21 cellular contexts compared by ENCODE assay signal in genomic region chr22:38710866-38711265, GRCh38. TPM values are rescaled to one million over a fixed set of nuclear protein-coding genes. Genes with fewer than 3 reads are reported as not detected.
DNase-seq lines count a peak whose midpoint lies in the region; ATAC-seq and TF ChIP-seq lines count a peak whose summit lies in the region.
"Had no signal": no experiment of that assay in that cellular context is flagged by ENCODE, and none has a peak within 500 bp of the region (broad histone marks: within the 10 kb centered on the region; RNA-seq: fewer than 3 reads in every experiment).

No MANE protein-coding gene starts in this region.

- H3K27ac Mint-ChIP-seq in activated T-cell treated with anti-CD3 and anti-CD28 coated beads, Interleukin-2, amount 50 U/mL, for 72 hours: peak overlapping the region; percentile 52
- H3K27ac Mint-ChIP-seq in T-helper 17 cell (no peak overlapping the region), immature natural killer cell (peak overlapping the region in 2 of 6 donors; percentile 12 to 37)
- H3K27ac Mint-ChIP-seq in central memory CD8-positive, alpha-beta T cell (ENCODE audit: low read depth): peak overlapping the region; percentile 70
- H3K27ac Mint-ChIP-seq: CD4-positive, alpha-beta T cell had no signal

- TF ChIP-seq POLR2A in sigmoid colon (IDR thresholded peaks at IDR 0.05): no peak

- H3K36me3 Mint-ChIP-seq in activated T-cell treated with anti-CD3 and anti-CD28 coated beads, Interleukin-2, amount 50 U/mL, for 72 hours (ENCODE audit: insufficient read depth in 2 of 2): peaks cover 9 to 27% of the 10 kb centered on the region in 2 donors
- H3K36me3 Mint-ChIP-seq in T-helper 17 cell (ENCODE audit: low read depth): no peaks in the 10 kb centered on the region
- peaks cover 25% of the 10 kb centered on the region for H3K36me3 Mint-ChIP-seq in central memory CD8-positive, alpha-beta T cell (ENCODE audit: insufficient read depth)
- peaks cover 0 to 8% (median 3%) of the 10 kb centered on the region in 3 donors for H3K36me3 Mint-ChIP-seq in immature natural killer cell

- H3K4me3 ChIP-seq in sigmoid colon: no peak overlapping the region
- no peak overlapping the region for H3K4me3 ChIP-seq in effector memory CD4-positive, alpha-beta T cell (ENCODE audit: insufficient read depth, low read depth, low read length, poor library complexity, severe bottlenecking)

- no peak for DNase-seq in activated T-cell treated with anti-CD3 and anti-CD28 coated beads, Interleukin-2, amount 50 U/mL, for 72 hours
- no peak for DNase-seq in activated T-cell treated with anti-CD3 and anti-CD28 coated beads, Interleukin-2, amount 50 U/mL, for 1 hour
- DNase-seq in T-helper 17 cell (no peak), sigmoid colon (peak; percentile 25), immature natural killer cell (no peak), NCI-H1105 (lab: John Stamatoyannopoulos, UW) (no peak)
- DNase-seq in central memory CD8-positive, alpha-beta T cell (ENCODE audit: low spot score in 2 of 2): no peak
- no peak for DNase-seq in effector memory CD4-positive, alpha-beta T cell
- DNase-seq: CD4-positive, alpha-beta T cell; DMS153; GDM1; GOT3; KG1; NCI-H1417 treated with DMSO at 0.1 percent for 48 hours; NCI-H187 treated with DMSO at 0.1 percent for 48 hours; NCI-H2227 treated with DMSO at 0.1 percent for 48 hours; NCI-H510A treated with DMSO at 0.1 percent for 48 hours; NCI-H82; SIG-M5 had no signal

- intact Hi-C loops in sigmoid colon (cut with DNase I): no loop called here

- TF ChIP-seq EP300 in sigmoid colon (IDR thresholded peaks at IDR 0.05): no peak

- peaks cover 82% of the 10 kb centered on the region for H3K4me1 Mint-ChIP-seq in activated T-cell treated with anti-CD3 and anti-CD28 coated beads, Interleukin-2, amount 50 U/mL, for 72 hours (ENCODE audit: low read depth)
- H3K4me1 Mint-ChIP-seq in T-helper 17 cell (peaks cover 70% of the 10 kb centered on the region), immature natural killer cell (peaks cover 60 to 87% of the 10 kb centered on the region in 2 donors)
- peaks cover 85% of the 10 kb centered on the region for H3K4me1 Mint-ChIP-seq in central memory CD8-positive, alpha-beta T cell

- no peak overlapping the region for H3K27ac ChIP-seq in sigmoid colon
- no peak overlapping the region for H3K27ac ChIP-seq in effector memory CD4-positive, alpha-beta T cell (ENCODE audit: insufficient read depth, low read length, poor library complexity, severe bottlenecking)
- H3K27ac ChIP-seq: RWPE1 had no signal

- TF ChIP-seq CTCF in sigmoid colon (IDR thresholded peaks at IDR 0.05): no peak

- no peak overlapping the region for H3K4me3 Mint-ChIP-seq in activated T-cell treated with anti-CD3 and anti-CD28 coated beads, Interleukin-2, amount 50 U/mL, for 72 hours
- H3K4me3 Mint-ChIP-seq in T-helper 17 cell (peak overlapping the region; percentile 36), immature natural killer cell (no peak overlapping the region)
- H3K4me3 Mint-ChIP-seq in central memory CD8-positive, alpha-beta T cell: no peak overlapping the region
- H3K4me3 Mint-ChIP-seq: CD4-positive, alpha-beta T cell had no signal

- peaks cover 0 to 30% (median 3%) of the 10 kb centered on the region in 4 donors for H3K36me3 ChIP-seq in sigmoid colon
- peaks cover 8% of the 10 kb centered on the region for H3K36me3 ChIP-seq in effector memory CD4-positive, alpha-beta T cell (ENCODE audit: control insufficient read depth, insufficient read depth, low read length)

- no peaks in the 10 kb centered on the region for H3K27me3 Mint-ChIP-seq in activated T-cell treated with anti-CD3 and anti-CD28 coated beads, Interleukin-2, amount 50 U/mL, for 72 hours (ENCODE audit: low read depth)
- H3K27me3 Mint-ChIP-seq in T-helper 17 cell (no peaks in the 10 kb centered on the region), immature natural killer cell (ENCODE audit: low read depth in 3 of 3) (peaks cover 1 to 7% (median 7%) of the 10 kb centered on the region in 3 donors)
- H3K27me3 Mint-ChIP-seq in central memory CD8-positive, alpha-beta T cell: no peaks in the 10 kb centered on the region
- H3K27me3 Mint-ChIP-seq: CD4-positive, alpha-beta T cell had no signal

- 67 to 84% methylated on average over 3 of the region's 3 CpGs for WGBS in sigmoid colon, 2 donors

- H3K9me3 Mint-ChIP-seq in activated T-cell treated with anti-CD3 and anti-CD28 coated beads, Interleukin-2, amount 50 U/mL, for 72 hours: no peaks in the 10 kb centered on the region
- no peaks in the 10 kb centered on the region for H3K9me3 Mint-ChIP-seq in central memory CD8-positive, alpha-beta T cell
- H3K9me3 Mint-ChIP-seq in immature natural killer cell: no peaks in the 10 kb centered on the region
- H3K9me3 Mint-ChIP-seq: CD4-positive, alpha-beta T cell had no signal

- H3K27me3 ChIP-seq in sigmoid colon: no peaks in the 10 kb centered on the region
- H3K27me3 ChIP-seq in effector memory CD4-positive, alpha-beta T cell (replicated peaks; ENCODE audit: control insufficient read depth, insufficient read depth, low read length, poor library complexity, severe bottlenecking): no peaks in the 10 kb centered on the region

- H3K9me3 ChIP-seq in T-helper 17 cell (ENCODE audit: control insufficient read depth, low read length, poor library complexity, severe bottlenecking) (no peaks in the 10 kb centered on the region), sigmoid colon (no peaks in the 10 kb centered on the region)
- no peaks in the 10 kb centered on the region for H3K9me3 ChIP-seq in effector memory CD4-positive, alpha-beta T cell (ENCODE audit: control insufficient read depth, low read length)

- no peak for ATAC-seq in activated T-cell treated with anti-CD3 and anti-CD28 coated beads, Interleukin-2, amount 50 U/mL, for 72 hours (replicated peaks in 1 of 2)
- no peak for ATAC-seq in T-helper 17 cell
- no peak for ATAC-seq in central memory CD8-positive, alpha-beta T cell (replicated peaks; ENCODE audit: extremely low read depth, poor library complexity, severe bottlenecking)
- ATAC-seq: HCT116 had no signal

- H3K4me1 ChIP-seq in sigmoid colon: peaks cover 0 to 37% (median 26%) of the 10 kb centered on the region in 4 donors
- H3K4me1 ChIP-seq in effector memory CD4-positive, alpha-beta T cell (ENCODE audit: control insufficient read depth, insufficient read depth, low read length, poor library complexity, severe bottlenecking): peaks cover 13% of the 10 kb centered on the region

RNA-seq across cellular contexts. Expression of gene GTPBP1, which starts 5.1 kb away (rescaled TPM):
- 100 to 1,000 TPM in 1 of 2 donors, 10 to 100 TPM in 1; 96.8 to 127 TPM for total RNA-seq in activated T-cell treated with anti-CD3 and anti-CD28 coated beads, Interleukin-2, amount 50 U/mL, for 72 hours
- total RNA-seq in T-helper 17 cell (100 to 1,000 TPM; 220 to 235 TPM), sigmoid colon (10 to 100 TPM; 23.5 to 46.2 (median 31.0) TPM)
- polyA plus RNA-seq in sigmoid colon (10 to 100 TPM; 15.0 to 59.1 (median 21.0) TPM), immature natural killer cell (10 to 100 TPM; 13.0 to 35.5 (median 15.4) TPM)

RNA-seq across cellular contexts. Expression of gene JOSD1, which starts 10.1 kb away (rescaled TPM):
- total RNA-seq in activated T-cell treated with anti-CD3 and anti-CD28 coated beads, Interleukin-2, amount 50 U/mL, for 72 hours: 100 to 1,000 TPM; 144 to 161 TPM
- total RNA-seq in T-helper 17 cell (100 to 1,000 TPM; 132 to 157 TPM), sigmoid colon (10 to 100 TPM; 34.9 to 46.0 (median 36.8) TPM)
- polyA plus RNA-seq in sigmoid colon (10 to 100 TPM; 57.6 to 94.6 (median 74.5) TPM), immature natural killer cell (10 to 100 TPM; 10.6 to 17.9 (median 11.2) TPM)

RNA-seq across cellular contexts. Expression of gene TOMM22, which starts 29.1 kb away (rescaled TPM):
- total RNA-seq in activated T-cell treated with anti-CD3 and anti-CD28 coated beads, Interleukin-2, amount 50 U/mL, for 72 hours: 10 to 100 TPM; 65.4 to 67.1 TPM
- total RNA-seq in T-helper 17 cell (10 to 100 TPM; 56.3 to 63.5 TPM), sigmoid colon (10 to 100 TPM; 37.7 to 50.2 (median 40.5) TPM)
- polyA plus RNA-seq in sigmoid colon (10 to 100 TPM; 56.9 to 65.2 (median 64.3) TPM), immature natural killer cell (10 to 100 TPM; 56.0 to 94.4 (median 68.8) TPM)

RNA-seq across cellular contexts. Expression of gene SUN2, which starts 44.9 kb away (rescaled TPM):
- 100 to 1,000 TPM; 175 to 179 TPM for total RNA-seq in activated T-cell treated with anti-CD3 and anti-CD28 coated beads, Interleukin-2, amount 50 U/mL, for 72 hours
- total RNA-seq in T-helper 17 cell (100 to 1,000 TPM; 426 to 485 TPM), sigmoid colon (100 to 1,000 TPM; 255 to 319 (median 281) TPM)
- polyA plus RNA-seq in sigmoid colon (100 to 1,000 TPM in 1 of 3 donors, 10 to 100 TPM in 1, 1 to 10 TPM in 1; 9.2 to 132 (median 19.2) TPM), immature natural killer cell (100 to 1,000 TPM; 444 to 668 (median 473) TPM)

RNA-seq across cellular contexts. Expression of gene CBY1, which starts 54.4 kb away (rescaled TPM):
- total RNA-seq in activated T-cell treated with anti-CD3 and anti-CD28 coated beads, Interleukin-2, amount 50 U/mL, for 72 hours: 10 to 100 TPM; 22.2 to 26.2 TPM
- total RNA-seq in T-helper 17 cell (10 to 100 TPM; 11.9 to 12.3 TPM), sigmoid colon (10 to 100 TPM; 23.6 to 47.8 (median 39.3) TPM)
- polyA plus RNA-seq in sigmoid colon (10 to 100 TPM; 33.6 to 35.6 (median 34.7) TPM), immature natural killer cell (1 to 10 TPM; 1.0 to 5.1 (median 4.5) TPM)
